ENCODE assay signal across 17 cellular contexts in the genomic region with DNA sequence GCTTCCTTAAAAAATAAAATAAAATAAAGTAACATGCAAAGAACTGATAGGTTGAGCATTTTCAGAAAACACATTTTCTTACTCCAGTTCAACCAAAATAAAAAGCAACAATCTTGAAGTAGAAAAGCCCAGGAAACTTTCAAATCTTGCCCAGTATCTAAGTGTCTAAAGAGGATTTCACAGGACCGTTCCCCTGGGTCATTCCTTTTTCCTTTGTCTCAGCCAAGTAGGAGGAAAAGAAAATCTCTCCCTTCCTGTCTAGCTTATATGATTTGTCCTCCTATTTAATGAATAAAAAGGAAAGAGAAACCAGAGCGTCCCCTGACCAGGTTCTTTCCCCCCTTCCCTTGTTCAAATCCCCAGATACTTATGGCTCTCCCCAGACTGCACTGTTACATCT.
"Had no signal": no experiment of that assay in that cellular context is flagged by ENCODE, and none has a peak within 500 bp of the region (broad histone marks: within the 10 kb centered on the region; RNA-seq: fewer than 3 reads in every experiment).

No MANE protein-coding gene starts in this region.

- H3K4me3 Mint-ChIP-seq: activated B cell treated with CpG ODN at 0.5 μM for 24 hours; activated CD4-positive, alpha-beta T cell treated with anti-CD3 and anti-CD28 coated beads, Interleukin-2, amount 10 ng/mL, durations not matched to agents 24 days and 14 days; activated CD8-positive, alpha-beta T cell treated with anti-CD3 and anti-CD28 coated beads, Interleukin-2, amount 10 ng/mL, durations not matched to agents 7 days and 5 days; activated naive CD8-positive, alpha-beta T cell treated with anti-CD3 and anti-CD28 coated beads for 36 hours; activated T-helper 1 cell treated with anti-CD3 and anti-CD28 coated beads, Interleukin-12 subunit alpha, Interleukin-12 subunit beta, Interleukin-2, Interleukin-4 antibody, amounts not matched to agents 30 ng/mL and 10 ng/mL and 1 ng/mL, durations not matched to agents 14 hours and 24 hours and 36 hours; endodermal cell; naive thymus-derived CD4-positive, alpha-beta T cell had no signal

- H3K36me3 ChIP-seq: neutrophil, upper lobe of right lung had no signal

- H3K36me3 Mint-ChIP-seq: activated naive CD8-positive, alpha-beta T cell treated with anti-CD3 and anti-CD28 coated beads for 36 hours; naive thymus-derived CD4-positive, alpha-beta T cell had no signal

- H3K9me3 Mint-ChIP-seq: activated B cell treated with CpG ODN at 0.5 μM for 24 hours; activated CD4-positive, alpha-beta T cell treated with anti-CD3 and anti-CD28 coated beads, Interleukin-2, amount 10 ng/mL, durations not matched to agents 24 days and 14 days; activated naive CD8-positive, alpha-beta T cell treated with anti-CD3 and anti-CD28 coated beads for 36 hours; activated T-helper 1 cell treated with anti-CD3 and anti-CD28 coated beads, Interleukin-12 subunit alpha, Interleukin-12 subunit beta, Interleukin-2, Interleukin-4 antibody, amounts not matched to agents 30 ng/mL and 10 ng/mL and 1 ng/mL, durations not matched to agents 14 hours and 24 hours and 36 hours; endodermal cell; naive thymus-derived CD4-positive, alpha-beta T cell had no signal

- H3K9me3 ChIP-seq: neutrophil, upper lobe of right lung had no signal

- H3K27ac Mint-ChIP-seq: activated B cell treated with CpG ODN at 0.5 μM for 24 hours; activated CD4-positive, alpha-beta T cell treated with anti-CD3 and anti-CD28 coated beads, Interleukin-2, amount 10 ng/mL, durations not matched to agents 24 days and 14 days; activated CD8-positive, alpha-beta T cell treated with anti-CD3 and anti-CD28 coated beads, Interleukin-2, amount 10 ng/mL, durations not matched to agents 7 days and 5 days; activated naive CD8-positive, alpha-beta T cell treated with anti-CD3 and anti-CD28 coated beads for 36 hours; activated T-helper 1 cell treated with anti-CD3 and anti-CD28 coated beads, Interleukin-12 subunit alpha, Interleukin-12 subunit beta, Interleukin-2, Interleukin-4 antibody, amounts not matched to agents 30 ng/mL and 10 ng/mL and 1 ng/mL, durations not matched to agents 14 hours and 24 hours and 36 hours; endodermal cell; naive thymus-derived CD4-positive, alpha-beta T cell had no signal

- H3K27me3 Mint-ChIP-seq: activated CD4-positive, alpha-beta T cell treated with anti-CD3 and anti-CD28 coated beads, Interleukin-2, amount 10 ng/mL, durations not matched to agents 24 days and 14 days had no signal

- H3K27ac ChIP-seq: dorsolateral prefrontal cortex, neutrophil, upper lobe of right lung had no signal

- H3K4me1 ChIP-seq: upper lobe of right lung had no signal

- H3K4me1 Mint-ChIP-seq: activated B cell treated with CpG ODN at 0.5 μM for 24 hours; activated CD4-positive, alpha-beta T cell treated with anti-CD3 and anti-CD28 coated beads, Interleukin-2, amount 10 ng/mL, durations not matched to agents 24 days and 14 days; activated naive CD8-positive, alpha-beta T cell treated with anti-CD3 and anti-CD28 coated beads for 36 hours; endodermal cell; naive thymus-derived CD4-positive, alpha-beta T cell had no signal

- DNase-seq: activated B cell treated with CpG ODN at 0.5 μM for 24 hours; activated CD4-positive, alpha-beta T cell treated with anti-CD3 and anti-CD28 coated beads, Interleukin-2, amount 10 ng/mL, durations not matched to agents 24 days and 14 days; activated CD8-positive, alpha-beta memory T cell treated with anti-CD3 and anti-CD28 coated beads, Interleukin-2, amount 50 U/mL, for 48 hours; activated CD8-positive, alpha-beta T cell treated with anti-CD3 and anti-CD28 coated beads, Interleukin-2, amount 10 ng/mL, durations not matched to agents 7 days and 5 days; activated naive CD8-positive, alpha-beta T cell treated with anti-CD3 and anti-CD28 coated beads for 36 hours; endodermal cell; head of caudate nucleus; naive thymus-derived CD4-positive, alpha-beta T cell; small intestine; stimulated activated CD4-positive, alpha-beta T cell treated with anti-CD3 and anti-CD28 coated beads, Interleukin-4, amount 100 ng/mL, for 4 hours; stimulated activated CD8-positive, alpha-beta memory T cell treated with anti-CD3 and anti-CD28 coated beads, Interleukin-4, amount 100 ng/mL, for 48 hours; stimulated activated naive CD8-positive, alpha-beta T cell treated with anti-CD3 and anti-CD28 coated beads, Interleukin-15, Interleukin-2, amounts not matched to agents 100 U/mL and 50 U/mL, for 24 hours; T-helper 2 cell; upper lobe of right lung had no signal

- H3K27me3 ChIP-seq: dorsolateral prefrontal cortex, neutrophil, upper lobe of right lung had no signal

- H3K4me3 ChIP-seq: dorsolateral prefrontal cortex, upper lobe of right lung had no signal

- ATAC-seq: activated CD8-positive, alpha-beta T cell treated with anti-CD3 and anti-CD28 coated beads, Interleukin-2, amount 10 ng/mL, durations not matched to agents 7 days and 5 days; naive thymus-derived CD4-positive, alpha-beta T cell; stimulated activated naive CD8-positive, alpha-beta T cell treated with anti-CD3 and anti-CD28 coated beads, Interleukin-15, Interleukin-2, amounts not matched to agents 100 U/mL and 50 U/mL, for 24 hours; upper lobe of right lung had no signal
